ENCODE assay signal across 1 cellular context in the genomic region with DNA sequence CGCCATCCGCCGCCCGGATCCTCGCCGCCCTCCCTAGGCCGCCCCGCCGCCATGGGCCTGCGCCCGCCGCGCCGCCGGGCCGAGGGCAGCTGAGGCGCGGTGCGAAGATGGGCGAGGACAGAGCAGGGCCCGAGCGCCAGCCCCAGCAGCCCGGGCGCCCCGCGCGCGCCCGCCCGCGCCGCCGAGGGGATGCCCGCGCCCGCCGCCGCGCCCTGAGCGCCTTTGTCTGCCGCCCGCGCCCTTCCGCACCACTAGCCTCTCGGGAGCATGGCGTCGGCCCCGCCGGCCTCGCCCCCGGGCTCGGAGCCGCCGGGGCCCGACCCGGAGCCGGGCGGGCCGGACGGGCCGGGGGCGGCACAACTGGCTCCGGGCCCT.
TF ChIP-seq lines count a peak whose summit lies in the region.

No MANE protein-coding gene starts in this region.

TF ChIP-seq in HEK293, 187 proteins besides CTCF, POLR2A, EP300 and RAD21 (continued from another document):
- TF ChIP-seq ZBTB10 (tag by site-specific recombination; IDR thresholded peaks at IDR 0.05) (no peak), ZNF645 (tag by site-specific recombination; IDR thresholded peaks at IDR 0.05) (no peak), ZNF114 (tag by site-specific recombination; IDR thresholded peaks at IDR 0.05) (no peak), PRDM1 (tag by site-specific recombination; IDR thresholded peaks at IDR 0.05) (no peak), ZNF707 (tag by site-specific recombination; IDR thresholded peaks at IDR 0.05) (no peak), ZNF19 (tag by site-specific recombination; IDR thresholded peaks at IDR 0.05; ENCODE audit: low read depth) (no peak), ZFP3 (tag by site-specific recombination; IDR thresholded peaks at IDR 0.05; ENCODE audit: low read depth) (no peak)
- TF ChIP-seq, protein P1, sequence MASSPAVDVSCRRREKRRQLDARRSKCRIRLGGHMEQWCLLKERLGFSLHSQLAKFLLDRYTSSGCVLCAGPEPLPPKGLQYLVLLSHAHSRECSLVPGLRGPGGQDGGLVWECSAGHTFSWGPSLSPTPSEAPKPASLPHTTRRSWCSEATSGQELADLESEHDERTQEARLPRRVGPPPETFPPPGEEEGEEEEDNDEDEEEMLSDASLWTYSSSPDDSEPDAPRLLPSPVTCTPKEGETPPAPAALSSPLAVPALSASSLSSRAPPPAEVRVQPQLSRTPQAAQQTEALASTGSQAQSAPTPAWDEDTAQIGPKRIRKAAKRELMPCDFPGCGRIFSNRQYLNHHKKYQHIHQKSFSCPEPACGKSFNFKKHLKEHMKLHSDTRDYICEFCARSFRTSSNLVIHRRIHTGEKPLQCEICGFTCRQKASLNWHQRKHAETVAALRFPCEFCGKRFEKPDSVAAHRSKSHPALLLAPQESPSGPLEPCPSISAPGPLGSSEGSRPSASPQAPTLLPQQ (tag by site-specific recombination; IDR thresholded peaks at IDR 0.05), result no peak
